ENCODE assay signal across 9 cellular contexts in genomic region chr3:66449411-66449931, GRCh38. TPM values are rescaled to one million over a fixed set of nuclear protein-coding genes. Genes with fewer than 3 reads are reported as not detected.
DNase-seq lines count a peak whose midpoint lies in the region; ATAC-seq and TF ChIP-seq lines count a peak whose summit lies in the region.
"Had no signal": no experiment of that assay in that cellular context is flagged by ENCODE, and none has a peak within 500 bp of the region (broad histone marks: within the 10 kb centered on the region; RNA-seq: fewer than 3 reads in every experiment).

No MANE protein-coding gene starts in this region.

- no peak overlapping the region for H3K14ac ChIP-seq in mesenchymal stem cell (ENCODE audit: low read length in 2 of 2)

- H4K91ac ChIP-seq in mesenchymal stem cell (ENCODE audit: low read length), result no peak overlapping the region

- no peak overlapping the region for H3K4me3 Mint-ChIP-seq in stimulated activated naive B cell treated with anti-CD40 and anti-IgM and Interleukin-4, amounts not matched to agents 10 μg/mL and 1 μg/mL and 100 μg/mL, for 72 hours

- TF ChIP-seq POLR2A in esophagus muscularis mucosa (IDR thresholded peaks at IDR 0.05; ENCODE audit: low read depth), result no peak

- no peak for DNase-seq in esophagus muscularis mucosa (ENCODE audit: extremely low spot score)
- no peak for DNase-seq in stimulated activated naive B cell treated with anti-CD40 and anti-IgM and Interleukin-4, amounts not matched to agents 10 μg/mL and 1 μg/mL and 100 μg/mL, for 72 hours
- DNase-seq in SIG-M5 (lab: John Stamatoyannopoulos, UW), result no peak
- no peak for DNase-seq in activated naive CD4-positive, alpha-beta T cell (lab: John Stamatoyannopoulos, UW)
- DNase-seq in NCI-H187 treated with DMSO at 0.1 percent for 48 hours (lab: John Stamatoyannopoulos, UW), result no peak
- DNase-seq in mesenchymal stem cell, result no peak
- DNase-seq: NCI-H526 had no signal

- no peak overlapping the region for H3K4me2 ChIP-seq in mesenchymal stem cell (ENCODE audit: low read length, poor library complexity, severe bottlenecking)

- H3K4me1 ChIP-seq in esophagus muscularis mucosa (peaks cover 65 to 98% (median 84%) of the 10 kb centered on the region in 4 donors), mesenchymal stem cell (ENCODE audit: control insufficient read depth, insufficient read depth, low read depth, low read length) (peaks cover 2% of the 10 kb centered on the region)

- H3K9me3 ChIP-seq in esophagus muscularis mucosa (no peaks in the 10 kb centered on the region), mesenchymal stem cell (ENCODE audit: control insufficient read depth, low read length) (no peaks in the 10 kb centered on the region)

- no peak overlapping the region for H2AK5ac ChIP-seq in mesenchymal stem cell (ENCODE audit: low read length, severe bottlenecking)

- peaks cover 0 to 7% of the 10 kb centered on the region in 2 donors for H3K36me3 Mint-ChIP-seq in stimulated activated naive B cell treated with anti-CD40 and anti-IgM and Interleukin-4, amounts not matched to agents 10 μg/mL and 1 μg/mL and 100 μg/mL, for 72 hours

- H3K36me3 ChIP-seq in esophagus muscularis mucosa (no peaks in the 10 kb centered on the region), mesenchymal stem cell (ENCODE audit: control insufficient read depth in 1 of 2, insufficient read depth in 2 of 2, low read depth in 1 of 2, low read length in 2 of 2) (peaks cover 5 to 20% of the 10 kb centered on the region in 2 experiments)

- H4K8ac ChIP-seq in mesenchymal stem cell (ENCODE audit: low read length), result no peak overlapping the region

- H2AFZ ChIP-seq in mesenchymal stem cell (ENCODE audit: low read depth, low read length), result no peak overlapping the region

- no peak overlapping the region for H3K23ac ChIP-seq in mesenchymal stem cell (ENCODE audit: low read length in 2 of 2)

- H3K9ac ChIP-seq in mesenchymal stem cell (ENCODE audit: low read length), result no peak overlapping the region

- H3K27ac ChIP-seq in esophagus muscularis mucosa (replicated peaks in 1 of 4) (peak overlapping the region; percentile 68 to 81 (median 80)), mesenchymal stem cell (ENCODE audit: low read length, poor library complexity, severe bottlenecking) (no peak overlapping the region)

- peaks cover 6 to 17% of the 10 kb centered on the region in 2 donors for H3K4me1 Mint-ChIP-seq in stimulated activated naive B cell treated with anti-CD40 and anti-IgM and Interleukin-4, amounts not matched to agents 10 μg/mL and 1 μg/mL and 100 μg/mL, for 72 hours

- H2BK12ac ChIP-seq in mesenchymal stem cell (ENCODE audit: low read length in 2 of 2), result no peak overlapping the region

- H3K79me1 ChIP-seq in mesenchymal stem cell (replicated peaks; ENCODE audit: low read length, poor library complexity, severe bottlenecking), result peaks cover 52% of the 10 kb centered on the region

- TF ChIP-seq EP300 in esophagus muscularis mucosa (IDR thresholded peaks at IDR 0.05), result no peak

- no peak overlapping the region for H3K18ac ChIP-seq in mesenchymal stem cell (ENCODE audit: low read depth in 1 of 2, low read length in 2 of 2)

- intact Hi-C loops in esophagus muscularis mucosa (cut with DNase I), result no loop called here

- H3K27me3 ChIP-seq in esophagus muscularis mucosa, result no peaks in the 10 kb centered on the region
- no peaks in the 10 kb centered on the region for H3K27me3 ChIP-seq in mesenchymal stem cell (ENCODE audit: control insufficient read depth in 1 of 2, insufficient read depth in 1 of 2, low read length in 2 of 2)

- H3K27ac Mint-ChIP-seq in stimulated activated naive B cell treated with anti-CD40 and anti-IgM and Interleukin-4, amounts not matched to agents 10 μg/mL and 1 μg/mL and 100 μg/mL, for 72 hours, result no peak overlapping the region

- H2BK120ac ChIP-seq in mesenchymal stem cell (ENCODE audit: low read depth, low read length), result no peak overlapping the region

- no peaks in the 10 kb centered on the region for H3K27me3 Mint-ChIP-seq in stimulated activated naive B cell treated with anti-CD40 and anti-IgM and Interleukin-4, amounts not matched to agents 10 μg/mL and 1 μg/mL and 100 μg/mL, for 72 hours

- no peak overlapping the region for H3K4ac ChIP-seq in mesenchymal stem cell (ENCODE audit: low read depth in 1 of 2, low read length in 2 of 2)

- peak; percentile 82 for ATAC-seq in GM18909 (IDR thresholded peaks at IDR 0.05; ENCODE audit: poor library complexity, unreplicated experiment)
- peak; percentile 69 for ATAC-seq in HG03378 (IDR thresholded peaks at IDR 0.05; ENCODE audit: unreplicated experiment)
- ATAC-seq in stimulated activated naive B cell treated with anti-CD40 and anti-IgM and Interleukin-4, amounts not matched to agents 10 μg/mL and 1 μg/mL and 100 μg/mL, for 72 hours (replicated peaks), result peak; percentile 83 to 85

- no peaks in the 10 kb centered on the region for H3K9me3 Mint-ChIP-seq in stimulated activated naive B cell treated with anti-CD40 and anti-IgM and Interleukin-4, amounts not matched to agents 10 μg/mL and 1 μg/mL and 100 μg/mL, for 72 hours

- no peak overlapping the region for H2BK15ac ChIP-seq in mesenchymal stem cell (ENCODE audit: low read depth, poor library complexity, severe bottlenecking)

- TF ChIP-seq CTCF in esophagus muscularis mucosa (IDR thresholded peaks at IDR 0.05), result no peak

- no peak overlapping the region for H2BK5ac ChIP-seq in mesenchymal stem cell (ENCODE audit: low read depth, low read length, poor library complexity, severe bottlenecking)

- 39% methylated on average over 6 of the region's 6 CpGs for WGBS in esophagus muscularis mucosa
- 79% methylated on average over 6 of the region's 6 CpGs for WGBS in mesenchymal stem cell

- no peak overlapping the region for H3K4me3 ChIP-seq in esophagus muscularis mucosa
- no peak overlapping the region for H3K4me3 ChIP-seq in mesenchymal stem cell (ENCODE audit: insufficient read depth in 1 of 2, low read depth in 1 of 2, low read length in 2 of 2)

RNA-seq across cellular contexts. Expression of gene LRIG1, which starts 51.4 kb away (rescaled TPM):
- 100 to 1,000 TPM in 3 of 4 donors, 10 to 100 TPM in 1; 95.3 to 136 (median 131) TPM for total RNA-seq in esophagus muscularis mucosa
- polyA plus RNA-seq in mesenchymal stem cell (2013, experiment 1 of 2), result 11.6 TPM
- polyA plus RNA-seq in mesenchymal stem cell (2013, experiment 2 of 2), result 12.2 TPM
